1 cellular context compared by ENCODE assay signal in genomic region chr1:157967205-157967604, GRCh38.
TF ChIP-seq lines count a peak whose summit lies in the region.

No MANE protein-coding gene starts in this region.

TF ChIP-seq in SK-N-SH treated with all-trans-retinoic acid at 6 μM for 48 hours, 23 proteins besides CTCF, POLR2A, EP300 and RAD21 (continued from another document):
- TF ChIP-seq, protein P1, sequence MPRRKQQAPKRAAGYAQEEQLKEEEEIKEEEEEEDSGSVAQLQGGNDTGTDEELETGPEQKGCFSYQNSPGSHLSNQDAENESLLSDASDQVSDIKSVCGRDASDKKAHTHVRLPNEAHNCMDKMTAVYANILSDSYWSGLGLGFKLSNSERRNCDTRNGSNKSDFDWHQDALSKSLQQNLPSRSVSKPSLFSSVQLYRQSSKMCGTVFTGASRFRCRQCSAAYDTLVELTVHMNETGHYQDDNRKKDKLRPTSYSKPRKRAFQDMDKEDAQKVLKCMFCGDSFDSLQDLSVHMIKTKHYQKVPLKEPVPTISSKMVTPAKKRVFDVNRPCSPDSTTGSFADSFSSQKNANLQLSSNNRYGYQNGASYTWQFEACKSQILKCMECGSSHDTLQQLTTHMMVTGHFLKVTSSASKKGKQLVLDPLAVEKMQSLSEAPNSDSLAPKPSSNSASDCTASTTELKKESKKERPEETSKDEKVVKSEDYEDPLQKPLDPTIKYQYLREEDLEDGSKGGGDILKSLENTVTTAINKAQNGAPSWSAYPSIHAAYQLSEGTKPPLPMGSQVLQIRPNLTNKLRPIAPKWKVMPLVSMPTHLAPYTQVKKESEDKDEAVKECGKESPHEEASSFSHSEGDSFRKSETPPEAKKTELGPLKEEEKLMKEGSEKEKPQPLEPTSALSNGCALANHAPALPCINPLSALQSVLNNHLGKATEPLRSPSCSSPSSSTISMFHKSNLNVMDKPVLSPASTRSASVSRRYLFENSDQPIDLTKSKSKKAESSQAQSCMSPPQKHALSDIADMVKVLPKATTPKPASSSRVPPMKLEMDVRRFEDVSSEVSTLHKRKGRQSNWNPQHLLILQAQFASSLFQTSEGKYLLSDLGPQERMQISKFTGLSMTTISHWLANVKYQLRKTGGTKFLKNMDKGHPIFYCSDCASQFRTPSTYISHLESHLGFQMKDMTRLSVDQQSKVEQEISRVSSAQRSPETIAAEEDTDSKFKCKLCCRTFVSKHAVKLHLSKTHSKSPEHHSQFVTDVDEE (CRISPR knock-in tag; IDR thresholded peaks at IDR 0.05), result no peak
- TF ChIP-seq ZNF8 (CRISPR knock-in tag; IDR thresholded peaks at IDR 0.05) (no peak), ZNF70 (CRISPR knock-in tag; IDR thresholded peaks at IDR 0.05) (no peak), CSDC2 (CRISPR knock-in tag; IDR thresholded peaks at IDR 0.05) (no peak), BACH2 (CRISPR knock-in tag; IDR thresholded peaks at IDR 0.05; ENCODE audit: borderline replicate concordance) (no peak), ZFP30 (CRISPR knock-in tag; IDR thresholded peaks at IDR 0.05) (no peak), ZC3H10 (CRISPR knock-in tag; IDR thresholded peaks at IDR 0.05) (no peak), RARB (CRISPR knock-in tag; IDR thresholded peaks at IDR 0.05) (no peak), ZNF565 (CRISPR knock-in tag; conservative IDR thresholded peaks at IDR 0.05; ENCODE audit: low read depth) (no peak), ESRRG (CRISPR knock-in tag; IDR thresholded peaks at IDR 0.05) (no peak), PATZ1 (CRISPR knock-in tag; IDR thresholded peaks at IDR 0.05; ENCODE audit: borderline replicate concordance) (no peak)
- TF ChIP-seq, protein P2, sequence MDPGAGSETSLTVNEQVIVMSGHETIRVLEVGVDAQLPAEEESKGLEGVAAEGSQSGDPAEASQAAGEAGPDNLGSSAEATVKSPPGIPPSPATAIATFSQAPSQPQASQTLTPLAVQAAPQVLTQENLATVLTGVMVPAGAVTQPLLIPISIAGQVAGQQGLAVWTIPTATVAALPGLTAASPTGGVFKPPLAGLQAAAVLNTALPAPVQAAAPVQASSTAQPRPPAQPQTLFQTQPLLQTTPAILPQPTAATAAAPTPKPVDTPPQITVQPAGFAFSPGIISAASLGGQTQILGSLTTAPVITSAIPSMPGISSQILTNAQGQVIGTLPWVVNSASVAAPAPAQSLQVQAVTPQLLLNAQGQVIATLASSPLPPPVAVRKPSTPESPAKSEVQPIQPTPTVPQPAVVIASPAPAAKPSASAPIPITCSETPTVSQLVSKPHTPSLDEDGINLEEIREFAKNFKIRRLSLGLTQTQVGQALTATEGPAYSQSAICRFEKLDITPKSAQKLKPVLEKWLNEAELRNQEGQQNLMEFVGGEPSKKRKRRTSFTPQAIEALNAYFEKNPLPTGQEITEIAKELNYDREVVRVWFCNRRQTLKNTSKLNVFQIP (CRISPR knock-in tag; IDR thresholded peaks at IDR 0.05; ENCODE audit: borderline replicate concordance, low read depth), result no peak
- TF ChIP-seq, protein P3, sequence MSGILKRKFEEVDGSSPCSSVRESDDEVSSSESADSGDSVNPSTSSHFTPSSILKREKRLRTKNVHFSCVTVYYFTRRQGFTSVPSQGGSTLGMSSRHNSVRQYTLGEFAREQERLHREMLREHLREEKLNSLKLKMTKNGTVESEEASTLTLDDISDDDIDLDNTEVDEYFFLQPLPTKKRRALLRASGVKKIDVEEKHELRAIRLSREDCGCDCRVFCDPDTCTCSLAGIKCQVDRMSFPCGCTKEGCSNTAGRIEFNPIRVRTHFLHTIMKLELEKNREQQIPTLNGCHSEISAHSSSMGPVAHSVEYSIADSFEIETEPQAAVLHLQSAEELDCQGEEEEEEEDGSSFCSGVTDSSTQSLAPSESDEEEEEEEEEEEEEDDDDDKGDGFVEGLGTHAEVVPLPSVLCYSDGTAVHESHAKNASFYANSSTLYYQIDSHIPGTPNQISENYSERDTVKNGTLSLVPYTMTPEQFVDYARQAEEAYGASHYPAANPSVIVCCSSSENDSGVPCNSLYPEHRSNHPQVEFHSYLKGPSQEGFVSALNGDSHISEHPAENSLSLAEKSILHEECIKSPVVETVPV (CRISPR knock-in tag; IDR thresholded peaks at IDR 0.05), result no peak
